ENCODE assay signal across 23 cellular contexts in the genomic region with DNA sequence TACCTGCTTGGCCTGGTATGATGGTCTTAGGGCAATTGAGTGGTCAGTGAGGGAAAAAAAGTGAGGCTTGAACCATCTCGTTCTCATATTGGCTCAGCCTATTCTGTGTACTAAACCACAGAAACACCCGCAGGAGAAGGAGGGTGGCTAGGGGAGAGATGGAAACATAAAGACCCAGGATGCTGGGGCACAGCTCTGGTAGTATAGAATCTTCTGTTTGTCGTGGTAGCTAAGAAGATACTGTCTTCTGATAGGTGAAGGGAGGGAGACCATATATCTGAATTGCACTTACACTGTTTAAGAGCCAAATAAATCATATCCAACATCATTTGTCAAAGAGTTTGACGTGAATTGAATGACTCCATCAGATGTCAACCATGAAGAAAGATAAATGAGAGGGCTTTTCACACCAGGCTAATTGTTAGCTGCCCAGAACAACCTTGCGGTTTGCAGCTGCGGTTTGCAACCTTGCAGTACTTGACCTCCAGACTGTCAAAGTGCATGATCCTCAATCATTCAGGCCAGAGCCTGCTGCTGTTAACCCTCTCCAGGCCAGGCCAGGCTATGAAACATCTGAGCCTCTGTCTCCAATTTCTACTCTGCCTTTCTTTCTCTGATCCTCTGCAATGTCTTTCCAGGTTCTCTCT. TPM values are rescaled to one million over a fixed set of nuclear protein-coding genes. Genes with fewer than 3 reads are reported as not detected.
DNase-seq lines count a peak whose midpoint lies in the region; ATAC-seq and TF ChIP-seq lines count a peak whose summit lies in the region.
"Had no signal": no experiment of that assay in that cellular context is flagged by ENCODE, and none has a peak within 500 bp of the region (broad histone marks: within the 10 kb centered on the region; RNA-seq: fewer than 3 reads in every experiment).

No MANE protein-coding gene starts in this region.

- WGBS in endodermal cell (ENCODE audit: insufficient coverage in 1 of 2, insufficient read length in 1 of 2), 2 experiments = 74 to 85% methylated on average over 4 to 6 of the region's 6 CpGs
- WGBS in psoas muscle, 3 donors = 61 to 70% (median 65%) methylated on average over 6 of the region's 6 CpGs
- WGBS in lower leg skin, 2 donors = 77 to 81% methylated on average over 6 of the region's 6 CpGs

- peaks cover 40% of the 10 kb centered on the region for H3K4me1 Mint-ChIP-seq in endodermal cell
- H3K4me1 Mint-ChIP-seq in activated T-helper 17 cell treated with anti-CD3 and anti-CD28 coated beads, Interleukin-2, amount 50 U/mL, for 72 hours = no peaks in the 10 kb centered on the region
- H3K4me1 Mint-ChIP-seq: activated CD4-positive, alpha-beta memory T cell treated with anti-CD3 and anti-CD28 coated beads, Interleukin-2, amount 10 ng/mL, durations not matched to agents 7 days and 5 days; activated naive CD8-positive, alpha-beta T cell treated with anti-CD3 and anti-CD28 coated beads for 36 hours had no signal

- no peak overlapping the region for H3K27ac ChIP-seq in endodermal cell (ENCODE audit: low read depth, low read length)
- no peak overlapping the region for H3K27ac ChIP-seq in psoas muscle
- H3K27ac ChIP-seq in colonic mucosa = no peak overlapping the region
- H3K27ac ChIP-seq: RWPE1, suprapubic skin, VCaP had no signal

- H3K36me3 ChIP-seq in endodermal cell (ENCODE audit: control insufficient read depth, insufficient read depth, low read length) = no peaks in the 10 kb centered on the region
- no peaks in the 10 kb centered on the region for H3K36me3 ChIP-seq in psoas muscle (ENCODE audit: insufficient read depth in 1 of 2, low read depth in 1 of 2)
- H3K36me3 ChIP-seq in colonic mucosa = no peaks in the 10 kb centered on the region
- H3K36me3 ChIP-seq: suprapubic skin had no signal

- H3K27me3 Mint-ChIP-seq in endodermal cell (ENCODE audit: insufficient read depth) = no peaks in the 10 kb centered on the region
- peaks cover 7% of the 10 kb centered on the region for H3K27me3 Mint-ChIP-seq in activated T-helper 17 cell treated with anti-CD3 and anti-CD28 coated beads, Interleukin-2, amount 50 U/mL, for 72 hours

- H3K27me3 ChIP-seq in endodermal cell (ENCODE audit: control insufficient read depth, insufficient read depth, low read length, poor library complexity, severe bottlenecking) = no peaks in the 10 kb centered on the region
- H3K27me3 ChIP-seq in psoas muscle (ENCODE audit: insufficient read depth in 3 of 3, low read length in 2 of 3) = no peaks in the 10 kb centered on the region
- H3K27me3 ChIP-seq in colonic mucosa = no peaks in the 10 kb centered on the region
- H3K27me3 ChIP-seq: suprapubic skin had no signal

- H3K9me3 Mint-ChIP-seq in endodermal cell = no peaks in the 10 kb centered on the region
- H3K9me3 Mint-ChIP-seq in activated T-helper 17 cell treated with anti-CD3 and anti-CD28 coated beads, Interleukin-2, amount 50 U/mL, for 72 hours = no peaks in the 10 kb centered on the region
- H3K9me3 Mint-ChIP-seq: activated CD4-positive, alpha-beta memory T cell treated with anti-CD3 and anti-CD28 coated beads, Interleukin-2, amount 10 ng/mL, durations not matched to agents 7 days and 5 days; activated naive CD8-positive, alpha-beta T cell treated with anti-CD3 and anti-CD28 coated beads for 36 hours; brain; natural killer cell treated with Interleukin-12 subunit alpha and Interleukin-12 subunit beta and Interleukin-15 and Interleukin-18, amount 100 ng/mL, for 72 hours had no signal

- peaks cover 11% of the 10 kb centered on the region for H3K4me1 ChIP-seq in endodermal cell (ENCODE audit: control insufficient read depth, insufficient read depth, low read length)
- H3K4me1 ChIP-seq in psoas muscle = peaks cover 6% of the 10 kb centered on the region
- H3K4me1 ChIP-seq in colonic mucosa = no peaks in the 10 kb centered on the region
- H3K4me1 ChIP-seq: suprapubic skin had no signal

- H3K4me3 ChIP-seq in endodermal cell (ENCODE audit: low read length) = no peak overlapping the region
- no peak overlapping the region for H3K4me3 ChIP-seq in psoas muscle
- no peak overlapping the region for H3K4me3 ChIP-seq in colonic mucosa
- H3K4me3 ChIP-seq in lower leg skin (ENCODE audit: low read depth, poor library complexity, severe bottlenecking) = no peak overlapping the region
- H3K4me3 ChIP-seq: suprapubic skin had no signal

- no peak for TF ChIP-seq POLR2A in lower leg skin (IDR thresholded peaks at IDR 0.05)

- no peak overlapping the region for H3K4me3 Mint-ChIP-seq in endodermal cell
- H3K4me3 Mint-ChIP-seq in activated T-helper 17 cell treated with anti-CD3 and anti-CD28 coated beads, Interleukin-2, amount 50 U/mL, for 72 hours = no peak overlapping the region
- H3K4me3 Mint-ChIP-seq: activated CD4-positive, alpha-beta memory T cell treated with anti-CD3 and anti-CD28 coated beads, Interleukin-2, amount 10 ng/mL, durations not matched to agents 7 days and 5 days; activated naive CD8-positive, alpha-beta T cell treated with anti-CD3 and anti-CD28 coated beads for 36 hours; natural killer cell treated with Interleukin-12 subunit alpha and Interleukin-12 subunit beta and Interleukin-15 and Interleukin-18, amount 100 ng/mL, for 72 hours had no signal

- no peaks in the 10 kb centered on the region for H3K36me3 Mint-ChIP-seq in endodermal cell (ENCODE audit: low read depth)
- H3K36me3 Mint-ChIP-seq in activated T-helper 17 cell treated with anti-CD3 and anti-CD28 coated beads, Interleukin-2, amount 50 U/mL, for 72 hours (ENCODE audit: low read depth) = no peaks in the 10 kb centered on the region
- H3K36me3 Mint-ChIP-seq: activated naive CD8-positive, alpha-beta T cell treated with anti-CD3 and anti-CD28 coated beads for 36 hours; brain; natural killer cell treated with Interleukin-12 subunit alpha and Interleukin-12 subunit beta and Interleukin-15 and Interleukin-18, amount 100 ng/mL, for 72 hours had no signal

- H3K9ac ChIP-seq in endodermal cell (ENCODE audit: extremely low read depth, low read length, poor library complexity, severe bottlenecking) (no peak overlapping the region), colonic mucosa (ENCODE audit: low read depth in 2 of 2, low read length in 2 of 2) (no peak overlapping the region)

- intact Hi-C loops in psoas muscle (cut with DNase I) = no loop called here
- intact Hi-C loops in colonic mucosa (cut with DNase I) = no loop called here
- intact Hi-C loops in lower leg skin (cut with DNase I; ENCODE audit: low total_unique reads) = no loop called here

- H3K27ac Mint-ChIP-seq in endodermal cell = no peak overlapping the region
- no peak overlapping the region for H3K27ac Mint-ChIP-seq in activated T-helper 17 cell treated with anti-CD3 and anti-CD28 coated beads, Interleukin-2, amount 50 U/mL, for 72 hours
- H3K27ac Mint-ChIP-seq: activated CD4-positive, alpha-beta memory T cell treated with anti-CD3 and anti-CD28 coated beads, Interleukin-2, amount 10 ng/mL, durations not matched to agents 7 days and 5 days; activated naive CD8-positive, alpha-beta T cell treated with anti-CD3 and anti-CD28 coated beads for 36 hours; brain; natural killer cell treated with Interleukin-12 subunit alpha and Interleukin-12 subunit beta and Interleukin-15 and Interleukin-18, amount 100 ng/mL, for 72 hours had no signal

- DNase-seq in Daoy (ENCODE audit: low read depth) (peak; percentile 13), NCI-H128 (lab: John Stamatoyannopoulos, UW; ENCODE audit: unreplicated experiment) (peak; percentile 62), NCI-H774 (lab: John Stamatoyannopoulos, UW) (peak; percentile 44), endodermal cell (peak; percentile 42), psoas muscle (no peak), colonic mucosa (no peak), lower leg skin (ENCODE audit: low spot score in 2 of 2) (no peak)
- DNase-seq: activated CD4-positive, alpha-beta memory T cell treated with anti-CD3 and anti-CD28 coated beads, Interleukin-2, amount 10 ng/mL, durations not matched to agents 7 days and 5 days; activated naive CD8-positive, alpha-beta T cell treated with anti-CD3 and anti-CD28 coated beads for 36 hours; activated T-cell treated with anti-CD3 and anti-CD28 coated beads, Interleukin-2, amount 50 U/mL, for 48 hours; COR-L47; GDM1; hippocampal formation; NCI-H1694 treated with DMSO at 0.1 percent for 48 hours; NCI-H69; T-helper 1 cell had no signal

- H3K9me3 ChIP-seq in endodermal cell (ENCODE audit: control insufficient read depth, low read length) = no peaks in the 10 kb centered on the region
- H3K9me3 ChIP-seq in psoas muscle = no peaks in the 10 kb centered on the region
- no peaks in the 10 kb centered on the region for H3K9me3 ChIP-seq in colonic mucosa
- H3K9me3 ChIP-seq: suprapubic skin had no signal

- no peak for TF ChIP-seq CTCF in endodermal cell (conservative IDR thresholded peaks at IDR 0.05)
- no peak for TF ChIP-seq CTCF in psoas muscle (IDR thresholded peaks at IDR 0.05)
- TF ChIP-seq CTCF in colonic mucosa (IDR thresholded peaks at IDR 0.05) = no peak
- no peak for TF ChIP-seq CTCF in lower leg skin (IDR thresholded peaks at IDR 0.05)

- ATAC-seq in psoas muscle = no peak
- ATAC-seq in activated T-helper 17 cell treated with anti-CD3 and anti-CD28 coated beads, Interleukin-2, amount 50 U/mL, for 72 hours (replicated peaks) = no peak
- ATAC-seq: HCT116; natural killer cell treated with Interleukin-12 subunit alpha and Interleukin-12 subunit beta and Interleukin-15 and Interleukin-18, amount 100 ng/mL, for 72 hours had no signal

RNA-seq across cellular contexts. Expression of a gene that starts 40.9 kb away (rescaled TPM):
- 38.2 and 44.7 TPM in 2 replicates for total RNA-seq in Daoy (2014; rRNA removed; shearing (Covaris generic))
- total RNA-seq in endodermal cell = 10 to 100 TPM; 40.3 to 41.2 TPM
- 28.8 TPM for polyA plus RNA-seq in endodermal cell (2013, experiment 1 of 2)
- polyA plus RNA-seq in endodermal cell (2013, experiment 2 of 2) = 32.7 TPM
- 10 to 100 TPM; 11.0 to 14.1 (median 13.2) TPM for total RNA-seq in psoas muscle
- 10 to 100 TPM; 16.7 to 20.3 (median 19.4) TPM for polyA plus RNA-seq in psoas muscle
- total RNA-seq in colonic mucosa = 10 to 100 TPM; 18.2 to 21.7 TPM
- 10 to 100 TPM; 33.9 to 38.4 (median 37.6) TPM for total RNA-seq in lower leg skin
- 10 to 100 TPM; 17.4 to 23.9 TPM for total RNA-seq in activated T-helper 17 cell treated with anti-CD3 and anti-CD28 coated beads, Interleukin-2, amount 50 U/mL, for 72 hours

Comparison
In these comparisons a context has a peak if more than half of its experiments do, and no peak if none do; other contexts are left out.
1. DNase-seq: peak in Daoy (single experiment), NCI-H128 (single experiment), NCI-H774 (single experiment) and endodermal cell (single experiment); none in psoas muscle (0 of 2), colonic mucosa (single experiment) and lower leg skin (0 of 2).